Comparison of ENCODE assay signal across 1 cellular context in genomic region chr13:110559986-110560385, GRCh38.
TF ChIP-seq lines count a peak whose summit lies in the region.

No MANE protein-coding gene starts in this region.

TF ChIP-seq in HCT116, 20 proteins besides CTCF, POLR2A, EP300 and RAD21 (continued from another document):
- TF ChIP-seq, protein P1, sequence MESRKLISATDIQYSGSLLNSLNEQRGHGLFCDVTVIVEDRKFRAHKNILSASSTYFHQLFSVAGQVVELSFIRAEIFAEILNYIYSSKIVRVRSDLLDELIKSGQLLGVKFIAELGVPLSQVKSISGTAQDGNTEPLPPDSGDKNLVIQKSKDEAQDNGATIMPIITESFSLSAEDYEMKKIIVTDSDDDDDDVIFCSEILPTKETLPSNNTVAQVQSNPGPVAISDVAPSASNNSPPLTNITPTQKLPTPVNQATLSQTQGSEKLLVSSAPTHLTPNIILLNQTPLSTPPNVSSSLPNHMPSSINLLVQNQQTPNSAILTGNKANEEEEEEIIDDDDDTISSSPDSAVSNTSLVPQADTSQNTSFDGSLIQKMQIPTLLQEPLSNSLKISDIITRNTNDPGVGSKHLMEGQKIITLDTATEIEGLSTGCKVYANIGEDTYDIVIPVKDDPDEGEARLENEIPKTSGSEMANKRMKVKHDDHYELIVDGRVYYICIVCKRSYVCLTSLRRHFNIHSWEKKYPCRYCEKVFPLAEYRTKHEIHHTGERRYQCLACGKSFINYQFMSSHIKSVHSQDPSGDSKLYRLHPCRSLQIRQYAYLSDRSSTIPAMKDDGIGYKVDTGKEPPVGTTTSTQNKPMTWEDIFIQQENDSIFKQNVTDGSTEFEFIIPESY (IDR thresholded peaks at IDR 0.05; ENCODE audit: extremely low read depth, insufficient replicate concordance, low read length) = no peak
- no peak for TF ChIP-seq CEBPB (IDR thresholded peaks at IDR 0.05; ENCODE audit: low read depth)
- TF ChIP-seq, protein P2, sequence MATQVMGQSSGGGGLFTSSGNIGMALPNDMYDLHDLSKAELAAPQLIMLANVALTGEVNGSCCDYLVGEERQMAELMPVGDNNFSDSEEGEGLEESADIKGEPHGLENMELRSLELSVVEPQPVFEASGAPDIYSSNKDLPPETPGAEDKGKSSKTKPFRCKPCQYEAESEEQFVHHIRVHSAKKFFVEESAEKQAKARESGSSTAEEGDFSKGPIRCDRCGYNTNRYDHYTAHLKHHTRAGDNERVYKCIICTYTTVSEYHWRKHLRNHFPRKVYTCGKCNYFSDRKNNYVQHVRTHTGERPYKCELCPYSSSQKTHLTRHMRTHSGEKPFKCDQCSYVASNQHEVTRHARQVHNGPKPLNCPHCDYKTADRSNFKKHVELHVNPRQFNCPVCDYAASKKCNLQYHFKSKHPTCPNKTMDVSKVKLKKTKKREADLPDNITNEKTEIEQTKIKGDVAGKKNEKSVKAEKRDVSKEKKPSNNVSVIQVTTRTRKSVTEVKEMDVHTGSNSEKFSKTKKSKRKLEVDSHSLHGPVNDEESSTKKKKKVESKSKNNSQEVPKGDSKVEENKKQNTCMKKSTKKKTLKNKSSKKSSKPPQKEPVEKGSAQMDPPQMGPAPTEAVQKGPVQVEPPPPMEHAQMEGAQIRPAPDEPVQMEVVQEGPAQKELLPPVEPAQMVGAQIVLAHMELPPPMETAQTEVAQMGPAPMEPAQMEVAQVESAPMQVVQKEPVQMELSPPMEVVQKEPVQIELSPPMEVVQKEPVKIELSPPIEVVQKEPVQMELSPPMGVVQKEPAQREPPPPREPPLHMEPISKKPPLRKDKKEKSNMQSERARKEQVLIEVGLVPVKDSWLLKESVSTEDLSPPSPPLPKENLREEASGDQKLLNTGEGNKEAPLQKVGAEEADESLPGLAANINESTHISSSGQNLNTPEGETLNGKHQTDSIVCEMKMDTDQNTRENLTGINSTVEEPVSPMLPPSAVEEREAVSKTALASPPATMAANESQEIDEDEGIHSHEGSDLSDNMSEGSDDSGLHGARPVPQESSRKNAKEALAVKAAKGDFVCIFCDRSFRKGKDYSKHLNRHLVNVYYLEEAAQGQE (IDR thresholded peaks at IDR 0.05; ENCODE audit: low read depth) = no peak
- no peak for TF ChIP-seq SP1 (IDR thresholded peaks at IDR 0.05; ENCODE audit: low read depth)
- no peak for TF ChIP-seq EGR1 (IDR thresholded peaks at IDR 0.05; ENCODE audit: low read depth)
- TF ChIP-seq ZFX (IDR thresholded peaks at IDR 0.05) = no peak
- no peak for TF ChIP-seq ZNF274 (IDR thresholded peaks at IDR 0.05; ENCODE audit: low read depth, low read length)
- TF ChIP-seq CBX3 (IDR thresholded peaks at IDR 0.05; ENCODE audit: low read depth) = no peak
- no peak for TF ChIP-seq POLR2AphosphoS5 (IDR thresholded peaks at IDR 0.05; ENCODE audit: low read depth, low read length)
- no peak for TF ChIP-seq ELF1 (IDR thresholded peaks at IDR 0.05; ENCODE audit: borderline replicate concordance, low read depth)
- no peak for TF ChIP-seq JUND (IDR thresholded peaks at IDR 0.05)
- TF ChIP-seq SRF (IDR thresholded peaks at IDR 0.05; ENCODE audit: low read depth) = no peak
- no peak for TF ChIP-seq EZH2phosphoT487 (IDR thresholded peaks at IDR 0.05; ENCODE audit: borderline replicate concordance)
- no peak for TF ChIP-seq EZH2 (IDR thresholded peaks at IDR 0.05)
- no peak for TF ChIP-seq FOSL1 (IDR thresholded peaks at IDR 0.05; ENCODE audit: low read depth)
